In genomic region chr20:44643596-44644383, GRCh38 we compare ENCODE assay signal across 8 cellular contexts. TPM values are rescaled to one million over a fixed set of nuclear protein-coding genes. Genes with fewer than 3 reads are reported as not detected.
DNase-seq lines count a peak whose midpoint lies in the region; ATAC-seq and TF ChIP-seq lines count a peak whose summit lies in the region.

No MANE protein-coding gene starts in this region.

- H3K27ac ChIP-seq in osteoblast (ENCODE audit: low read depth, low read length): peak overlapping the region; percentile 80

- no peak for ATAC-seq in GM21360 (IDR thresholded peaks at IDR 0.05; ENCODE audit: unreplicated experiment)

- H3K4me2 ChIP-seq in osteoblast (ENCODE audit: insufficient read depth, low read length): peak overlapping the region; percentile 46

- no peaks in the 10 kb centered on the region for H3K36me3 ChIP-seq in BE2C
- no peaks in the 10 kb centered on the region for H3K36me3 ChIP-seq in osteoblast (ENCODE audit: insufficient read depth, low read length)

- no peak for TF ChIP-seq CTCF in BE2C (IDR thresholded peaks at IDR 0.05; ENCODE audit: low read depth, low read length)
- no peak for TF ChIP-seq CTCF in osteoblast (IDR thresholded peaks at IDR 0.05; ENCODE audit: extremely low read depth, low read depth, low read length)

- DNase-seq in BE2C (peak; percentile 49), LHCN-M2 (ENCODE audit: low read depth) (peak; percentile 87), fibroblast of peridontal ligament (ENCODE audit: extremely low read depth) (peak; percentile 34), osteoblast (ENCODE audit: insufficient read length, low spot score, missing footprints) (peak; percentile 92), SKM-1 treated with dmso at 0.1 percent for 144 hours (lab: John Stamatoyannopoulos, UW; ENCODE audit: unreplicated experiment) (no peak), NCI-H1694 (lab: John Stamatoyannopoulos, UW) (no peak)
- peak; percentile 45 for DNase-seq in activated T-cell treated with anti-CD3 and anti-CD28 coated beads, Interleukin-2, amount 50 U/mL, for 24 hours

- H3K4me1 Mint-ChIP-seq in activated T-cell treated with anti-CD3 and anti-CD28 coated beads, Interleukin-2, amount 50 U/mL, for 24 hours (ENCODE audit: low read depth): peaks cover 71% of the 10 kb centered on the region

- H3K4me3 ChIP-seq in BE2C (ENCODE audit: low read depth, low read length) (no peak overlapping the region), osteoblast (ENCODE audit: insufficient read depth, low read length) (no peak overlapping the region)

- H2AFZ ChIP-seq in osteoblast (ENCODE audit: low read length): peak overlapping the region; percentile 74

- H3K9me3 Mint-ChIP-seq in activated T-cell treated with anti-CD3 and anti-CD28 coated beads, Interleukin-2, amount 50 U/mL, for 24 hours: no peaks in the 10 kb centered on the region

- H3K4me1 ChIP-seq in BE2C: peaks cover 12% of the 10 kb centered on the region; the same call in 1 of the 2 replicates
- H3K4me1 ChIP-seq in osteoblast (ENCODE audit: insufficient read depth, low read length): peaks cover 34% of the 10 kb centered on the region

- H3K79me2 ChIP-seq in osteoblast (ENCODE audit: insufficient read depth, low read length): no peaks in the 10 kb centered on the region

- no peaks in the 10 kb centered on the region for H3K9me3 ChIP-seq in BE2C
- H3K9me3 ChIP-seq in osteoblast (ENCODE audit: low read depth, low read length): no peaks in the 10 kb centered on the region

- H3K27ac Mint-ChIP-seq in activated T-cell treated with anti-CD3 and anti-CD28 coated beads, Interleukin-2, amount 50 U/mL, for 24 hours: peak overlapping the region; percentile 89

- no peaks in the 10 kb centered on the region for H4K20me1 ChIP-seq in osteoblast (ENCODE audit: insufficient read depth, low read length)

- peaks cover 6% of the 10 kb centered on the region for H3K36me3 Mint-ChIP-seq in activated T-cell treated with anti-CD3 and anti-CD28 coated beads, Interleukin-2, amount 50 U/mL, for 24 hours (ENCODE audit: low read depth)

- H3K27me3 ChIP-seq in BE2C (no peaks in the 10 kb centered on the region), osteoblast (ENCODE audit: insufficient read depth, low read length) (no peaks in the 10 kb centered on the region)

- no peaks in the 10 kb centered on the region for H3K27me3 Mint-ChIP-seq in activated T-cell treated with anti-CD3 and anti-CD28 coated beads, Interleukin-2, amount 50 U/mL, for 24 hours

- H3K4me3 Mint-ChIP-seq in activated T-cell treated with anti-CD3 and anti-CD28 coated beads, Interleukin-2, amount 50 U/mL, for 24 hours: peak overlapping the region; percentile 15

RNA-seq across cellular contexts. Expression of gene ADA, which starts 7.7 kb away (rescaled TPM):
- polyA plus RNA-seq in BE2C (2012; ENCODE audit: insufficient read depth, insufficient read length, low read depth): 3.4 TPM
- total RNA-seq in LHCN-M2 (2014; rRNA removed) (4.1 and 4.2 TPM in 2 replicates), osteoblast (15.9 and 37.1 TPM in 2 replicates)
- 7.6 TPM for polyA plus RNA-seq in LHCN-M2 (2012)

Comparison
In these comparisons a context has a peak if more than half of its experiments do, and no peak if none do; other contexts are left out.
1. DNase-seq: peak in BE2C (single experiment), LHCN-M2 (single experiment), activated T-cell treated with anti-CD3 and anti-CD28 coated beads, Interleukin-2, amount 50 U/mL, for 24 hours (single experiment), fibroblast of peridontal ligament (single experiment) and osteoblast (single experiment); none in SKM-1 treated with dmso at 0.1 percent for 144 hours (single experiment) and NCI-H1694 (single experiment).